Comparison of ENCODE assay signal across 8 cellular contexts in genomic region chr2:172462393-172463381, GRCh38. TPM values are rescaled to one million over a fixed set of nuclear protein-coding genes. Genes with fewer than 3 reads are reported as not detected.
A peak's percentile ranks its signal among the peaks of the same experiment; 100 is the strongest.
DNase-seq lines count a peak whose midpoint lies in the region; ATAC-seq and TF ChIP-seq lines count a peak whose summit lies in the region.

No MANE protein-coding gene starts in this region.

- WGBS in esophagus squamous epithelium, 2 donors = 42 to 50% methylated on average over 12 to 14 of the region's 14 CpGs

- intact Hi-C loops in esophagus squamous epithelium (cut with DNase I) = loop anchor here (5.0 kb wide), 1 partner anchor 290 kb away; no protein-coding TSS in a partner anchor

- peaks cover 0 to 23% (median 0%) of the 10 kb centered on the region in 4 donors for H3K27me3 ChIP-seq in esophagus squamous epithelium

- no peaks in the 10 kb centered on the region for H3K9me3 ChIP-seq in esophagus squamous epithelium

- peak; percentile 63 for ATAC-seq in HG03097 (IDR thresholded peaks at IDR 0.05; ENCODE audit: low FRiP score, unreplicated experiment)

- peak overlapping the region; percentile 11 to 65 (median 54) for H3K27ac ChIP-seq in esophagus squamous epithelium

- peaks cover 0 to 17% (median 0%) of the 10 kb centered on the region in 3 donors for H3K36me3 ChIP-seq in esophagus squamous epithelium

- TF ChIP-seq CTCF in GM12865 (IDR thresholded peaks at IDR 0.05; ENCODE audit: insufficient read depth, low read depth, low read length, missing control alignments) (no peak), esophagus squamous epithelium (IDR thresholded peaks at IDR 0.05) (no peak), GM13976 (IDR thresholded peaks at IDR 0.05; ENCODE audit: borderline replicate concordance, control extremely low read depth, extremely low read depth, insufficient read depth, missing control alignments) (no peak)

- peak; percentile 47 for DNase-seq in GM12865 (ENCODE audit: low read depth)
- DNase-seq in T-helper 1 cell = peak; percentile 6 to 89 (median 34)
- no peak for DNase-seq in esophagus squamous epithelium (lab: John Stamatoyannopoulos, UW)
- no peak for DNase-seq in amygdala (lab: John Stamatoyannopoulos, UW)
- no peak for DNase-seq in NCI-H345 (lab: John Stamatoyannopoulos, UW)
- no peak for DNase-seq in DMS 273 treated with DMSO at 0.1 percent for 48 hours (lab: John Stamatoyannopoulos, UW)
- no peak for DNase-seq in GM13976 (ENCODE audit: low spot score)

- H3K4me1 ChIP-seq in esophagus squamous epithelium = peaks cover 35 to 81% (median 42%) of the 10 kb centered on the region in 3 donors

- in situ Hi-C loops in GM13976 (cut with MboI; ENCODE audit: low sequenced_read_pairs, unreplicated experiment) = loop anchor here (10.0 to 25.0 kb wide), 3 partner anchors 298 to 850 kb away; no protein-coding TSS in a partner anchor

- TF ChIP-seq POLR2A in esophagus squamous epithelium (IDR thresholded peaks at IDR 0.05) = no peak

- H3K4me3 ChIP-seq in GM12865 (ENCODE audit: low read depth, low read length) (no peak overlapping the region), esophagus squamous epithelium (no peak overlapping the region)

RNA-seq across cellular contexts. Expression of gene ITGA6, which starts 35.3 kb away (rescaled TPM):
- 100 to 1,000 TPM in 2 of 4 donors, 10 to 100 TPM in 2; 60.0 to 164 (median 105) TPM for total RNA-seq in esophagus squamous epithelium

Comparison
In these comparisons a context has a peak if more than half of its experiments do, and no peak if none do; other contexts are left out.
1. DNase-seq: peak in GM12865 (single experiment) and T-helper 1 cell (5 of 5); none in esophagus squamous epithelium (single experiment), amygdala (0 of 56), NCI-H345 (single experiment), DMS 273 treated with DMSO at 0.1 percent for 48 hours (single experiment) and GM13976 (single experiment).